In genomic region chr16:15811778-15812750, GRCh38 we compare ENCODE assay signal across 1 cellular context.
TF ChIP-seq lines count a peak whose summit lies in the region.

No MANE protein-coding gene starts in this region.

TF ChIP-seq in HEK293, 187 proteins besides CTCF, POLR2A, EP300 and RAD21 (continued from another document and continues in another):
- TF ChIP-seq ZNF341 (tag by site-specific recombination; IDR thresholded peaks at IDR 0.05; ENCODE audit: low read depth), result peak; percentile 45
- TF ChIP-seq BCL6B (tag by site-specific recombination; IDR thresholded peaks at IDR 0.05), result no peak
- peak; percentile 74 for TF ChIP-seq ZXDB (tag by site-specific recombination; IDR thresholded peaks at IDR 0.05)
- peak; percentile 28; the same call in 1 of the 2 replicates for TF ChIP-seq ZNF18 (tag by site-specific recombination; IDR thresholded peaks at IDR 0.05)
- TF ChIP-seq ZNF366 (tag by site-specific recombination; conservative IDR thresholded peaks at IDR 0.05), result no peak
- no peak for TF ChIP-seq ZNF654 (tag by site-specific recombination; IDR thresholded peaks at IDR 0.05; ENCODE audit: low read depth)
- no peak for TF ChIP-seq ZNF211 (tag by site-specific recombination; IDR thresholded peaks at IDR 0.05; ENCODE audit: low read depth)
- TF ChIP-seq ZNF629 (tag by site-specific recombination; IDR thresholded peaks at IDR 0.05), result peak; percentile 37; the same call in 1 of the 2 replicates
- TF ChIP-seq EGR2 (tag by site-specific recombination; IDR thresholded peaks at IDR 0.05; ENCODE audit: low read depth), result peak; percentile 61
- no peak for TF ChIP-seq ZNF701 (tag by site-specific recombination; IDR thresholded peaks at IDR 0.05)
- 0 out of 2 replicates have a peak, but pooled peaks have one; percentile 29 for TF ChIP-seq GLI2 (tag by site-specific recombination; IDR thresholded peaks at IDR 0.05; ENCODE audit: borderline replicate concordance, low read depth)
- TF ChIP-seq ZNF585B (tag by site-specific recombination; IDR thresholded peaks at IDR 0.05), result no peak
- TF ChIP-seq ZNF140 (tag by site-specific recombination; IDR thresholded peaks at IDR 0.05), result no peak
- peak; percentile 39 for TF ChIP-seq PRDM4 (tag by site-specific recombination; IDR thresholded peaks at IDR 0.05)
- no peak for TF ChIP-seq SALL2 (tag by site-specific recombination; IDR thresholded peaks at IDR 0.05; ENCODE audit: borderline replicate concordance)
- 0 out of 2 replicates have a peak, but pooled peaks have one; percentile 27 for TF ChIP-seq IKZF3 (tag by site-specific recombination; IDR thresholded peaks at IDR 0.05)
- TF ChIP-seq ZNF416 (tag by site-specific recombination; IDR thresholded peaks at IDR 0.05), result no peak
- TF ChIP-seq ZNF658 (tag by site-specific recombination; IDR thresholded peaks at IDR 0.05), result no peak
- no peak for TF ChIP-seq ZNF610 (tag by site-specific recombination; IDR thresholded peaks at IDR 0.05; ENCODE audit: borderline replicate concordance)
- TF ChIP-seq ZNF146 (tag by site-specific recombination; IDR thresholded peaks at IDR 0.05), result no peak
- TF ChIP-seq ZNF510 (tag by site-specific recombination; IDR thresholded peaks at IDR 0.05; ENCODE audit: insufficient replicate concordance), result no peak
- peak; percentile 89 for TF ChIP-seq KLF10 (tag by site-specific recombination; IDR thresholded peaks at IDR 0.05)
- TF ChIP-seq ZNF324 (tag by site-specific recombination; IDR thresholded peaks at IDR 0.05), result no peak
- no peak for TF ChIP-seq PRDM2 (tag by site-specific recombination; IDR thresholded peaks at IDR 0.05; ENCODE audit: borderline replicate concordance)
- no peak for TF ChIP-seq HOXD13 (CRISPR knock-in tag; IDR thresholded peaks at IDR 0.05; ENCODE audit: borderline replicate concordance)
- no peak for TF ChIP-seq ZNF580 (tag by site-specific recombination; IDR thresholded peaks at IDR 0.05)
- TF ChIP-seq KLF1 (tag by site-specific recombination; IDR thresholded peaks at IDR 0.05), result peak; percentile 84
- no peak for TF ChIP-seq ZBTB21 (tag by site-specific recombination; IDR thresholded peaks at IDR 0.05)
- TF ChIP-seq ZNF221 (tag by site-specific recombination; IDR thresholded peaks at IDR 0.05; ENCODE audit: borderline replicate concordance), result no peak
- no peak for TF ChIP-seq ZNF48 (tag by site-specific recombination; IDR thresholded peaks at IDR 0.05)
- no peak for TF ChIP-seq ZFP37 (tag by site-specific recombination; IDR thresholded peaks at IDR 0.05)
- TF ChIP-seq ZNF132 (tag by site-specific recombination; IDR thresholded peaks at IDR 0.05; ENCODE audit: borderline replicate concordance), result no peak
- TF ChIP-seq ZNF133 (tag by site-specific recombination; IDR thresholded peaks at IDR 0.05), result no peak
- TF ChIP-seq ZNF596 (tag by site-specific recombination; IDR thresholded peaks at IDR 0.05), result 0 out of 2 replicates have a peak, but pooled peaks have one; percentile 20
- TF ChIP-seq ZSCAN30 (tag by site-specific recombination; IDR thresholded peaks at IDR 0.05), result peak; percentile 42
- TF ChIP-seq HOXC10 (CRISPR knock-in tag; IDR thresholded peaks at IDR 0.05), result no peak
- TF ChIP-seq ZNF660 (tag by site-specific recombination; IDR thresholded peaks at IDR 0.05), result 0 out of 2 replicates have a peak, but pooled peaks have one; percentile 52
- peak; percentile 74 for TF ChIP-seq ZNF121 (tag by site-specific recombination; IDR thresholded peaks at IDR 0.05)
- TF ChIP-seq ZNF2 (tag by site-specific recombination; IDR thresholded peaks at IDR 0.05), result no peak
- peak; percentile 89; the same call in 1 of the 2 replicates for TF ChIP-seq TCF7L2 (IDR thresholded peaks at IDR 0.05; ENCODE audit: borderline replicate concordance, low read depth, low read length)
- TF ChIP-seq SP2 (tag by site-specific recombination; IDR thresholded peaks at IDR 0.05), result no peak
- TF ChIP-seq HOXA7 (CRISPR knock-in tag; IDR thresholded peaks at IDR 0.05; ENCODE audit: borderline replicate concordance), result no peak
- no peak for TF ChIP-seq ZNF549 (tag by site-specific recombination; IDR thresholded peaks at IDR 0.05)
- no peak for TF ChIP-seq RBAK (tag by site-specific recombination; IDR thresholded peaks at IDR 0.05)
- no peak for TF ChIP-seq KLF8 (tag by site-specific recombination; IDR thresholded peaks at IDR 0.05)
- no peak for TF ChIP-seq ZNF223 (tag by site-specific recombination; IDR thresholded peaks at IDR 0.05)
- no peak for TF ChIP-seq ZNF777 (tag by site-specific recombination; IDR thresholded peaks at IDR 0.05; ENCODE audit: borderline replicate concordance)
- TF ChIP-seq MYNN (tag by site-specific recombination; IDR thresholded peaks at IDR 0.05; ENCODE audit: borderline replicate concordance), result no peak
- peak; percentile 83 for TF ChIP-seq ZBTB44 (tag by site-specific recombination; IDR thresholded peaks at IDR 0.05)
- TF ChIP-seq PRDM6 (tag by site-specific recombination; IDR thresholded peaks at IDR 0.05), result peak; percentile 57
- peak; percentile 71 for TF ChIP-seq ZNF488 (tag by site-specific recombination; IDR thresholded peaks at IDR 0.05)
- no peak for TF ChIP-seq ZNF561 (tag by site-specific recombination; IDR thresholded peaks at IDR 0.05; ENCODE audit: borderline replicate concordance)
- TF ChIP-seq ZNF155 (tag by site-specific recombination; IDR thresholded peaks at IDR 0.05), result no peak
